Comparison of ENCODE assay signal across 1 cellular context in the genomic region with DNA sequence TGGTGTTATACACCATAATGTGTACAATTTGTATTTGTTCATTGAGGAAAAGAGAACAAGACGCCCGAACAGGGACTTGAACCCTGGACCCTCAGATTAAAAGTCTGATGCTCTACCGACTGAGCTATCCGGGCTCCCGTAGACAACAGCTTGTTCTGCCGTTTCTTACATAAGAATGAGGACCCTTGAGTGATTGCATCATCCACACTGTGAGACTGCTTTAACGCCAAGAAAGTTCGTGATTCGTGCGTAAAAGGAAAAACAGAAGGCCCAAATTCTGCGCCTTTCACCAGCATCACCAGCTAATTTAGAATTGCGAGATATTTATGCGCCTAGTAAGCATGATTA.
TF ChIP-seq lines count a peak whose summit lies in the region.

No MANE protein-coding gene starts in this region.

TF ChIP-seq in K562, 482 proteins besides CTCF, POLR2A, EP300 and RAD21 (continued from another document and continues in another):
- TF ChIP-seq ZBTB5 (IDR thresholded peaks at IDR 0.05), result peak; percentile 77
- peak; percentile 67; the same call in 1 of the 2 replicates for TF ChIP-seq MECOM (CRISPR knock-in tag; IDR thresholded peaks at IDR 0.05)
- TF ChIP-seq BRD4 (IDR thresholded peaks at IDR 0.05), result peak; percentile 86; the same call in 1 of the 2 replicates
- no peak for TF ChIP-seq ASH1L (IDR thresholded peaks at IDR 0.05; ENCODE audit: borderline replicate concordance, low read depth, partially characterized antibody)
- 0 out of 4 replicates have a peak, but pooled peaks of 1 of the 2 experiments have one; percentile 59 for TF ChIP-seq BCLAF1 (IDR thresholded peaks at IDR 0.05; ENCODE audit: borderline replicate concordance in 1 of 2, control insufficient read depth in 1 of 2, low read depth in 2 of 2, low read length in 1 of 2)
- TF ChIP-seq SREBF1 (IDR thresholded peaks at IDR 0.05; ENCODE audit: borderline replicate concordance, low read depth, low read length), result peak; percentile 74; the same call in 1 of the 2 replicates
- peak; percentile 25; the same call in 1 of the 2 replicates for TF ChIP-seq L3MBTL2 (IDR thresholded peaks at IDR 0.05)
- no peak for TF ChIP-seq SLC30A9 (CRISPR knock-in tag; IDR thresholded peaks at IDR 0.05)
- 0 out of 2 replicates have a peak, but pooled peaks have one; percentile 21 for TF ChIP-seq ZNF518B (CRISPR knock-in tag; IDR thresholded peaks at IDR 0.05)
- TF ChIP-seq POLR2AphosphoS5 (IDR thresholded peaks at IDR 0.05; ENCODE audit: control insufficient read depth, insufficient read depth, low read depth, low read length), result 0 out of 2 replicates have a peak, but pooled peaks have one; percentile 17
- peak; percentile 100 for TF ChIP-seq ZSCAN32 (CRISPR knock-in tag; IDR thresholded peaks at IDR 0.05)
- peak; percentile 88 for TF ChIP-seq MYC (IDR thresholded peaks at IDR 0.05; ENCODE audit: low read depth, low read length)
- TF ChIP-seq MYC (CRISPR knock-in tag; IDR thresholded peaks at IDR 0.05; ENCODE audit: borderline replicate concordance, low read depth), result no peak; the same call in 1 of the 2 replicates
- no peak for TF ChIP-seq FOXO4 (CRISPR knock-in tag; IDR thresholded peaks at IDR 0.05)
- TF ChIP-seq CEBPG (CRISPR knock-in tag; IDR thresholded peaks at IDR 0.05), result peak; percentile 100
- TF ChIP-seq CEBPG (tag; conservative IDR thresholded peaks at IDR 0.05 in 1 of 2, IDR thresholded peaks at IDR 0.05 in 1 of 2), result peak; percentile 100
- TF ChIP-seq MEIS2 (IDR thresholded peaks at IDR 0.05; ENCODE audit: partially characterized antibody), result peak; percentile 4
- peak; percentile 93 for TF ChIP-seq RNF2 (IDR thresholded peaks at IDR 0.05)
- TF ChIP-seq KLF16 (IDR thresholded peaks at IDR 0.05), result peak; percentile 36; the same call in 1 of the 2 replicates
- TF ChIP-seq PHB2 (IDR thresholded peaks at IDR 0.05; ENCODE audit: low read depth), result no peak
- peak; percentile 27; the same call in 1 of the 2 replicates for TF ChIP-seq ZNF584 (CRISPR knock-in tag; IDR thresholded peaks at IDR 0.05; ENCODE audit: low read depth)
- TF ChIP-seq ATF4 (CRISPR knock-in tag; IDR thresholded peaks at IDR 0.05), result peak; percentile 100
- 0 out of 2 replicates have a peak, but pooled peaks have one; percentile 2 for TF ChIP-seq MEF2A (IDR thresholded peaks at IDR 0.05; ENCODE audit: control insufficient read depth, low read depth, low read length)
- peak; percentile 89; the same call in 1 of the 2 replicates for TF ChIP-seq TARDBP (IDR thresholded peaks at IDR 0.05)
- peak; percentile 96 for TF ChIP-seq ADNP (tag; IDR thresholded peaks at IDR 0.05)
- TF ChIP-seq BCOR (IDR thresholded peaks at IDR 0.05), result peak; percentile 59; the same call in 1 of the 2 replicates
- peak in 1 of 3 experiments; percentile 23 for TF ChIP-seq YY1 (IDR thresholded peaks at IDR 0.05; ENCODE audit: borderline replicate concordance in 1 of 3, control insufficient read depth in 1 of 3, extremely low read depth in 1 of 3, insufficient read depth in 3 of 3, insufficient read length in 1 of 3, insufficient replicate concordance in 2 of 3, low read depth in 1 of 3, low read length in 2 of 3)
- TF ChIP-seq ETS1 (conservative IDR thresholded peaks at IDR 0.05; ENCODE audit: control insufficient read depth, low read depth, low read length), result peak; percentile 80; the same call in 1 of the 2 replicates
- peak; percentile 83 for TF ChIP-seq HOXB6 (CRISPR knock-in tag; IDR thresholded peaks at IDR 0.05; ENCODE audit: borderline replicate concordance)
- 0 out of 2 replicates have a peak, but pooled peaks have one; percentile 49 for TF ChIP-seq ZNF431 (CRISPR knock-in tag; IDR thresholded peaks at IDR 0.05)
- no peak for TF ChIP-seq HDGF (IDR thresholded peaks at IDR 0.05)
- TF ChIP-seq KLF6 (CRISPR knock-in tag; IDR thresholded peaks at IDR 0.05; ENCODE audit: borderline replicate concordance), result peak; percentile 71; the same call in 1 of the 2 replicates
- TF ChIP-seq FOXM1 (IDR thresholded peaks at IDR 0.05; ENCODE audit: low read depth), result no peak
- peak; percentile 27; the same call in 1 of the 2 replicates for TF ChIP-seq FOXM1 (CRISPR knock-in tag; IDR thresholded peaks at IDR 0.05; ENCODE audit: low read depth)
- no peak for TF ChIP-seq STAG1 (CRISPR knock-in tag; IDR thresholded peaks at IDR 0.05; ENCODE audit: borderline replicate concordance)
- TF ChIP-seq JUNB (CRISPR knock-in tag; conservative IDR thresholded peaks at IDR 0.05), result peak; percentile 94
- TF ChIP-seq, protein P1, sequence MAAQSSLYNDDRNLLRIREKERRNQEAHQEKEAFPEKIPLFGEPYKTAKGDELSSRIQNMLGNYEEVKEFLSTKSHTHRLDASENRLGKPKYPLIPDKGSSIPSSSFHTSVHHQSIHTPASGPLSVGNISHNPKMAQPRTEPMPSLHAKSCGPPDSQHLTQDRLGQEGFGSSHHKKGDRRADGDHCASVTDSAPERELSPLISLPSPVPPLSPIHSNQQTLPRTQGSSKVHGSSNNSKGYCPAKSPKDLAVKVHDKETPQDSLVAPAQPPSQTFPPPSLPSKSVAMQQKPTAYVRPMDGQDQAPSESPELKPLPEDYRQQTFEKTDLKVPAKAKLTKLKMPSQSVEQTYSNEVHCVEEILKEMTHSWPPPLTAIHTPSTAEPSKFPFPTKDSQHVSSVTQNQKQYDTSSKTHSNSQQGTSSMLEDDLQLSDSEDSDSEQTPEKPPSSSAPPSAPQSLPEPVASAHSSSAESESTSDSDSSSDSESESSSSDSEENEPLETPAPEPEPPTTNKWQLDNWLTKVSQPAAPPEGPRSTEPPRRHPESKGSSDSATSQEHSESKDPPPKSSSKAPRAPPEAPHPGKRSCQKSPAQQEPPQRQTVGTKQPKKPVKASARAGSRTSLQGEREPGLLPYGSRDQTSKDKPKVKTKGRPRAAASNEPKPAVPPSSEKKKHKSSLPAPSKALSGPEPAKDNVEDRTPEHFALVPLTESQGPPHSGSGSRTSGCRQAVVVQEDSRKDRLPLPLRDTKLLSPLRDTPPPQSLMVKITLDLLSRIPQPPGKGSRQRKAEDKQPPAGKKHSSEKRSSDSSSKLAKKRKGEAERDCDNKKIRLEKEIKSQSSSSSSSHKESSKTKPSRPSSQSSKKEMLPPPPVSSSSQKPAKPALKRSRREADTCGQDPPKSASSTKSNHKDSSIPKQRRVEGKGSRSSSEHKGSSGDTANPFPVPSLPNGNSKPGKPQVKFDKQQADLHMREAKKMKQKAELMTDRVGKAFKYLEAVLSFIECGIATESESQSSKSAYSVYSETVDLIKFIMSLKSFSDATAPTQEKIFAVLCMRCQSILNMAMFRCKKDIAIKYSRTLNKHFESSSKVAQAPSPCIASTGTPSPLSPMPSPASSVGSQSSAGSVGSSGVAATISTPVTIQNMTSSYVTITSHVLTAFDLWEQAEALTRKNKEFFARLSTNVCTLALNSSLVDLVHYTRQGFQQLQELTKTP (IDR thresholded peaks at IDR 0.05; ENCODE audit: low read depth in 1 of 2, partially characterized antibody in 2 of 2), result peak; percentile 11 to 24
- TF ChIP-seq, protein P2, sequence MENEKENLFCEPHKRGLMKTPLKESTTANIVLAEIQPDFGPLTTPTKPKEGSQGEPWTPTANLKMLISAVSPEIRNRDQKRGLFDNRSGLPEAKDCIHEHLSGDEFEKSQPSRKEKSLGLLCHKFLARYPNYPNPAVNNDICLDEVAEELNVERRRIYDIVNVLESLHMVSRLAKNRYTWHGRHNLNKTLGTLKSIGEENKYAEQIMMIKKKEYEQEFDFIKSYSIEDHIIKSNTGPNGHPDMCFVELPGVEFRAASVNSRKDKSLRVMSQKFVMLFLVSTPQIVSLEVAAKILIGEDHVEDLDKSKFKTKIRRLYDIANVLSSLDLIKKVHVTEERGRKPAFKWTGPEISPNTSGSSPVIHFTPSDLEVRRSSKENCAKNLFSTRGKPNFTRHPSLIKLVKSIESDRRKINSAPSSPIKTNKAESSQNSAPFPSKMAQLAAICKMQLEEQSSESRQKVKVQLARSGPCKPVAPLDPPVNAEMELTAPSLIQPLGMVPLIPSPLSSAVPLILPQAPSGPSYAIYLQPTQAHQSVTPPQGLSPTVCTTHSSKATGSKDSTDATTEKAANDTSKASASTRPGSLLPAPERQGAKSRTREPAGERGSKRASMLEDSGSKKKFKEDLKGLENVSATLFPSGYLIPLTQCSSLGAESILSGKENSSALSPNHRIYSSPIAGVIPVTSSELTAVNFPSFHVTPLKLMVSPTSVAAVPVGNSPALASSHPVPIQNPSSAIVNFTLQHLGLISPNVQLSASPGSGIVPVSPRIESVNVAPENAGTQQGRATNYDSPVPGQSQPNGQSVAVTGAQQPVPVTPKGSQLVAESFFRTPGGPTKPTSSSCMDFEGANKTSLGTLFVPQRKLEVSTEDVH (IDR thresholded peaks at IDR 0.05; ENCODE audit: low read depth, partially characterized antibody), result peak; percentile 20
- no peak for TF ChIP-seq ZNF586 (CRISPR knock-in tag; conservative IDR thresholded peaks at IDR 0.05)
- TF ChIP-seq ZNF24 (IDR thresholded peaks at IDR 0.05), result peak; percentile 73
